Comparison of ENCODE assay signal across 15 cellular contexts in genomic region chr5:3596261-3596825, GRCh38. TPM values are rescaled to one million over a fixed set of nuclear protein-coding genes. Genes with fewer than 3 reads are reported as not detected.
DNase-seq lines count a peak whose midpoint lies in the region; TF ChIP-seq lines count a peak whose summit lies in the region.
"Had no signal": no experiment of that assay in that cellular context is flagged by ENCODE, and none has a peak within 500 bp of the region (broad histone marks: within the 10 kb centered on the region; RNA-seq: fewer than 3 reads in every experiment).

No MANE protein-coding gene starts in this region.

- no peak overlapping the region for H2BK120ac ChIP-seq in mesendoderm (ENCODE audit: low read depth, low read length)

- H3K4ac ChIP-seq in mesendoderm (ENCODE audit: low read depth, low read length), result no peak overlapping the region

- DNase-seq in left ventricle myocardium inferior, result no peak
- DNase-seq in right atrium auricular region (ENCODE audit: low spot score), result no peak
- peak; percentile 62 for DNase-seq in coronary artery (ENCODE audit: low spot score)
- DNase-seq in mesendoderm, result peak; percentile 40
- DNase-seq in SKM-1 treated with dmso at 0.1 percent for 144 hours (lab: John Stamatoyannopoulos, UW; ENCODE audit: unreplicated experiment), result no peak
- DNase-seq in activated CD4-positive, CD25-positive, alpha-beta regulatory T cell treated with anti-CD3 and anti-CD28 coated beads, Interleukin-2, amount 50 U/mL, for 72 hours, result no peak
- DNase-seq in stimulated activated CD4-positive, alpha-beta T cell treated with anti-CD3 and anti-CD28 coated beads, Interleukin-4, amount 100 ng/mL, for 24 hours, result no peak
- DNase-seq in activated CD4-positive, alpha-beta T cell treated with anti-CD3 and anti-CD28 coated beads, Interleukin-2, amount 50 U/mL, for 4 hours, result no peak
- DNase-seq: activated naive CD4-positive, alpha-beta T cell treated with anti-CD3 and anti-CD28 coated beads, Interleukin-2, amount 50 U/mL, for 16 hours; GF-D8; KBM-7; left colon; NCI-H226; right lobe of liver had no signal

- H3K27ac ChIP-seq in left ventricle myocardium inferior (replicated peaks), result no peak overlapping the region
- no peak overlapping the region for H3K27ac ChIP-seq in right atrium auricular region
- no peak overlapping the region for H3K27ac ChIP-seq in coronary artery
- H3K27ac ChIP-seq in mesendoderm (ENCODE audit: low read depth, low read length), result no peak overlapping the region
- H3K27ac ChIP-seq: epithelial cell of prostate, right lobe of liver had no signal

- H3K4me3 ChIP-seq in left ventricle myocardium inferior (peak overlapping the region; percentile 53), right atrium auricular region (peak overlapping the region in 1 of 2 donors; percentile 6), coronary artery (peak overlapping the region; percentile 59), mesendoderm (ENCODE audit: low read length) (no peak overlapping the region)
- H3K4me3 ChIP-seq: right lobe of liver had no signal

- no peaks in the 10 kb centered on the region for H3K36me3 ChIP-seq in left ventricle myocardium inferior
- H3K36me3 ChIP-seq in right atrium auricular region, result no peaks in the 10 kb centered on the region
- H3K36me3 ChIP-seq in mesendoderm (ENCODE audit: control insufficient read depth, insufficient read depth, low read length), result no peaks in the 10 kb centered on the region
- H3K36me3 ChIP-seq: right lobe of liver had no signal

- H3K9me3 ChIP-seq in left ventricle myocardium inferior (replicated peaks), result no peaks in the 10 kb centered on the region
- H3K9me3 ChIP-seq in right atrium auricular region, result no peaks in the 10 kb centered on the region
- H3K9me3 ChIP-seq: right lobe of liver had no signal

- H3K56ac ChIP-seq in mesendoderm (ENCODE audit: low read length), result peak overlapping the region; percentile 53

- TF ChIP-seq CTCF in left ventricle myocardium inferior (IDR thresholded peaks at IDR 0.05; ENCODE audit: borderline replicate concordance) (no peak), right atrium auricular region (IDR thresholded peaks at IDR 0.05) (no peak), coronary artery (IDR thresholded peaks at IDR 0.05) (no peak)

- H3K23ac ChIP-seq in mesendoderm (ENCODE audit: low read length), result no peak overlapping the region

- H2AK5ac ChIP-seq in mesendoderm (ENCODE audit: low read length), result no peak overlapping the region

- intact Hi-C loops in left ventricle myocardium inferior (cut with micrococcal nuclease), result no loop called here

- H3K27me3 ChIP-seq in left ventricle myocardium inferior (ENCODE audit: low read depth) (peaks cover 100% of the 10 kb centered on the region), right atrium auricular region (peaks cover 39 to 86% of the 10 kb centered on the region in 2 donors), mesendoderm (ENCODE audit: insufficient read depth, low read length, poor library complexity) (peaks cover 60% of the 10 kb centered on the region)

- H2BK5ac ChIP-seq in mesendoderm (ENCODE audit: low read length), result no peak overlapping the region

- no peak overlapping the region for H4K8ac ChIP-seq in mesendoderm (ENCODE audit: low read depth, low read length)

- no peak overlapping the region for H2BK15ac ChIP-seq in mesendoderm (replicated peaks; ENCODE audit: low read depth)

- no peak overlapping the region for H3K18ac ChIP-seq in mesendoderm (ENCODE audit: low read length)

- H3K4me2 ChIP-seq in mesendoderm (ENCODE audit: low read length), result peak overlapping the region; percentile 36

- peaks cover 47% of the 10 kb centered on the region for H3K4me1 ChIP-seq in left ventricle myocardium inferior
- peaks cover 0 to 41% of the 10 kb centered on the region in 2 donors for H3K4me1 ChIP-seq in right atrium auricular region
- H3K4me1 ChIP-seq in mesendoderm (ENCODE audit: control insufficient read depth, low read depth, low read length), result peaks cover 2% of the 10 kb centered on the region

- no peak overlapping the region for H4K5ac ChIP-seq in mesendoderm (ENCODE audit: low read length)

- no CpG with 5 or more reads among the region's 63 CpGs for WGBS in mesendoderm (ENCODE audit: extremely low coverage, insufficient coverage, low lambda C conversion rate)

- H3K9ac ChIP-seq in mesendoderm (ENCODE audit: low read length), result peak overlapping the region; percentile 9

- no peaks in the 10 kb centered on the region for H3K79me1 ChIP-seq in mesendoderm (ENCODE audit: low read length)

- H3K79me2 ChIP-seq in mesendoderm (ENCODE audit: control insufficient read depth, insufficient read depth, low read length), result no peaks in the 10 kb centered on the region

RNA-seq across cellular contexts. Expression of gene IRX1, which starts 0.7 kb away (rescaled TPM):
- total RNA-seq in left ventricle myocardium inferior, result 0.16 TPM
- total RNA-seq in right atrium auricular region, result under 1 TPM in 1 of 2 donors, not detected in 1; 0.39 TPM
- 0.38 TPM for polyA plus RNA-seq in mesendoderm (2013, experiment 1 of 2)
- polyA plus RNA-seq in mesendoderm (2013, experiment 2 of 2), result 0.52 TPM
- total RNA-seq: left colon, right lobe of liver had no signal

Comparison
In these comparisons a context has a peak if more than half of its experiments do, and no peak if none do; other contexts are left out.
1. DNase-seq: peak in coronary artery (single experiment) and mesendoderm (single experiment); none in left ventricle myocardium inferior (single experiment), right atrium auricular region (single experiment), SKM-1 treated with dmso at 0.1 percent for 144 hours (single experiment), activated CD4-positive, CD25-positive, alpha-beta regulatory T cell treated with anti-CD3 and anti-CD28 coated beads, Interleukin-2, amount 50 U/mL, for 72 hours (single experiment), stimulated activated CD4-positive, alpha-beta T cell treated with anti-CD3 and anti-CD28 coated beads, Interleukin-4, amount 100 ng/mL, for 24 hours (single experiment) and activated CD4-positive, alpha-beta T cell treated with anti-CD3 and anti-CD28 coated beads, Interleukin-2, amount 50 U/mL, for 4 hours (0 of 2).